In the genomic region with DNA sequence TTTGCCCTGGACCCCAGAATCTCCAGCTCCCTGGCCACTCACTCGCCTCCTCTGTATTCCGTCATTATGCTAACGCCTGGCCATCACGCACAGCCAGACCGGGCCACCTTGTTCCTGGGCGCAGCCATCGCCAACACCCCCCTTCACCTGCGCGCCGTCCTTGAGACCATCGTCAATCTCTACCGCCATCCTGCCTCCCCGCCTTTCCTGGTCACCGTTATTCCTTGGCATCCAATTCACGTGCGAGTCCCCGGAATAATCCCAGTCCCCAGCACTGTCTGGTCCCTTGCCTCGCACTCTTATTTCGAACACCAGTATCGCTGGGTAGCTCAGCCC, we compare ENCODE assay signal across 8 cellular contexts. TPM values are rescaled to one million over a fixed set of nuclear protein-coding genes. Genes with fewer than 3 reads are reported as not detected.
DNase-seq lines count a peak whose midpoint lies in the region; ATAC-seq and TF ChIP-seq lines count a peak whose summit lies in the region.

No MANE protein-coding gene starts in this region.

- ATAC-seq in GM18867 (IDR thresholded peaks at IDR 0.05; ENCODE audit: unreplicated experiment) (peak; percentile 4), mucosa of descending colon (peak; percentile 7), GM19397 (IDR thresholded peaks at IDR 0.05; ENCODE audit: unreplicated experiment) (no peak)

- TF ChIP-seq POLR2A in NB4 (IDR thresholded peaks at IDR 0.05; ENCODE audit: extremely low read depth, insufficient read length), result no peak

- no peaks in the 10 kb centered on the region for H3K9me3 ChIP-seq in mucosa of descending colon

- no peaks in the 10 kb centered on the region for H3K27me3 ChIP-seq in dorsolateral prefrontal cortex

- H3K4me1 ChIP-seq in mucosa of descending colon (ENCODE audit: low read depth), result peaks cover 14% of the 10 kb centered on the region

- no peak for TF ChIP-seq CTCF in NB4 (IDR thresholded peaks at IDR 0.05; ENCODE audit: low read depth, low read length)
- no peak for TF ChIP-seq CTCF in dorsolateral prefrontal cortex (IDR thresholded peaks at IDR 0.05 in 54 of 56, conservative IDR thresholded peaks at IDR 0.05 in 2 of 56; ENCODE audit: low read depth in 1 of 56, partially characterized antibody in 56 of 56)
- TF ChIP-seq CTCF in mucosa of descending colon (IDR thresholded peaks at IDR 0.05), result no peak

- peak overlapping the region; percentile 85 for H3K4me3 ChIP-seq in NB4 (ENCODE audit: low read depth, low read length)
- peak overlapping the region; percentile 61 to 99 (median 90) for H3K4me3 ChIP-seq in dorsolateral prefrontal cortex
- peak overlapping the region; percentile 46 for H3K4me3 ChIP-seq in mucosa of descending colon

- H3K36me3 ChIP-seq in mucosa of descending colon (ENCODE audit: low read depth), result no peaks in the 10 kb centered on the region

- intact Hi-C loops in dorsolateral prefrontal cortex (cut with DNase I), result loop anchor here (2.0 to 10.0 kb wide), 3 partner anchors 109 to 771 kb away; a partner anchor contains a TSS
- intact Hi-C loops in mucosa of descending colon (cut with DNase I, micrococcal nuclease), result no loop called here
- intact Hi-C loops in posterior vena cava (cut with DNase I), result loop anchor here in 1 of 2 donors (10.0 kb wide), 1 partner anchor 109 kb away; a partner anchor contains a TSS

- DNase-seq in NB4 (ENCODE audit: low read depth), result no peak
- DNase-seq in dorsolateral prefrontal cortex, result peak in 2 of 10 donors; percentile 38 to 47
- peak in 1 of 3 donors; percentile 49 for DNase-seq in mucosa of descending colon
- DNase-seq in posterior vena cava (ENCODE audit: low spot score), result no peak
- DNase-seq in dermis blood vessel endothelial cell, result no peak
- DNase-seq in stimulated activated CD4-positive, alpha-beta T cell treated with anti-CD3 and anti-CD28 coated beads, Interleukin-2, amount 100 ng/mL, for 48 hours, result no peak

- H3K27ac ChIP-seq in dorsolateral prefrontal cortex, result peak overlapping the region; percentile 45 to 96 (median 87)

RNA-seq across cellular contexts. Expression of a gene that starts 0.5 kb away (rescaled TPM):
- total RNA-seq in dorsolateral prefrontal cortex (10 to 100 TPM; 23.4 to 53.8 (median 37.0) TPM), mucosa of descending colon (10 to 100 TPM; 31.9 to 67.9 (median 41.3) TPM), posterior vena cava (100 to 1,000 TPM in 1 of 2 donors, 10 to 100 TPM in 1; 77.8 to 113 TPM), dermis blood vessel endothelial cell (67.6 and 109 TPM in 2 replicates)

RNA-seq across cellular contexts. Expression of a gene that starts 5.3 kb away (rescaled TPM):
- total RNA-seq in dorsolateral prefrontal cortex, result 10 to 100 TPM in 4 of 120 experiments, 1 to 10 TPM in 116; 2.2 to 12.6 (median 5.5) TPM
- 1 to 10 TPM; 1.1 to 2.7 (median 1.3) TPM for total RNA-seq in mucosa of descending colon
- total RNA-seq in posterior vena cava, result 1 to 10 TPM; 1.5 to 3.5 TPM
- 0.88 and 2.0 TPM in 2 replicates for total RNA-seq in dermis blood vessel endothelial cell

RNA-seq across cellular contexts. Expression of a gene that starts 14.1 kb away (rescaled TPM):
- 10 to 100 TPM; 27.7 to 57.4 (median 35.6) TPM for total RNA-seq in dorsolateral prefrontal cortex
- 10 to 100 TPM; 31.7 to 40.1 (median 36.6) TPM for total RNA-seq in mucosa of descending colon
- 10 to 100 TPM; 29.8 to 30.6 TPM for total RNA-seq in posterior vena cava
- 18.4 and 36.2 TPM in 2 replicates for total RNA-seq in dermis blood vessel endothelial cell

RNA-seq across cellular contexts. Expression of a gene that starts 19.8 kb away (rescaled TPM):
- 10 to 100 TPM; 11.2 to 24.3 (median 16.7) TPM for total RNA-seq in dorsolateral prefrontal cortex
- 10 to 100 TPM; 19.1 to 20.3 (median 20.0) TPM for total RNA-seq in mucosa of descending colon
- total RNA-seq in posterior vena cava, result 10 to 100 TPM; 10.1 to 11.7 TPM
- 16.0 and 17.4 TPM in 2 replicates for total RNA-seq in dermis blood vessel endothelial cell

RNA-seq across cellular contexts. Expression of a gene that starts 20.0 kb away (rescaled TPM):
- total RNA-seq in dorsolateral prefrontal cortex (10 to 100 TPM in 110 of 120 experiments, 1 to 10 TPM in 10; 7.9 to 24.5 (median 12.5) TPM), mucosa of descending colon (10 to 100 TPM in 1 of 3 donors, 1 to 10 TPM in 2; 8.3 to 10.2 (median 9.8) TPM), posterior vena cava (10 to 100 TPM; 12.1 to 14.6 TPM), dermis blood vessel endothelial cell (7.3 and 9.0 TPM in 2 replicates)

Comparison
In these comparisons a context has a peak if more than half of its experiments do, and no peak if none do; other contexts are left out.
1. intact Hi-C loops: an anchor here in dorsolateral prefrontal cortex (2.0 to 10.0 kb wide); none called in mucosa of descending colon.